ENCODE assay signal across 1 cellular context in the genomic region with DNA sequence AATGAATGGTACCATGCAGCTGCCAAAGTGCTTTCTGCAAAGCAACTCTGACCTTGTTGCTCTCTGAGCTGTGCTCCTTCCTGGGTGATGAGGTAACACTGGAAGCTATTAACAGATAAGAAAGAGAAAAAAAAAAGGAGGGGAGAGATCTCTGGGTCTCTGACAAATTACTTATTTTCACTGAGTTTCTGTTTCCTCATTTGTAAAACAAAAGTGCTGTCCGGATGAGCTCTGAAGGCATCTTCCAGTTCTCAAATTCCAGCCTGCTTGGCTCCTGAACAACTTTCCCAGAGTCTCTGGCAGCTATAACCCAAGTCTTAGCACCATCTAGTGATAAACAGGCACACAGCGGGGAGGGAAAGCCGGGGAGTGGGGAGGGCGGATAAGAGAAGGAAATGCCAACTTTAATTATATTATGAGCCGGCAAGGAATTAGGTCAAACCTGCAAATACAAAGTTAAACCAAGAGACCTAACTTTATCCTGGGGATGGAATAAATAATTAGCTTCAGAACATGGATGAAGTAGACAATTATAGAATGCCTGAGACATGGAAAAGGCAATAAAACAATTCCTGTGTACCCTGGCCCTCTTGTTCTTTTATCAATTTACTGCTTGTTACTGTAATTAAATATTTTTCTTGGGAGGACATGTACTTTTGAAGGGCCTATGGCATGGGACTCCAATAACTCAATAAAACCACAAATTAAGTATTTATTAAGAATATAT.
TF ChIP-seq lines count a peak whose summit lies in the region.

No MANE protein-coding gene starts in this region.

TF ChIP-seq in K562, 482 proteins besides CTCF, POLR2A, EP300 and RAD21 (continued from another document and continues in another):
- TF ChIP-seq, protein P1, sequence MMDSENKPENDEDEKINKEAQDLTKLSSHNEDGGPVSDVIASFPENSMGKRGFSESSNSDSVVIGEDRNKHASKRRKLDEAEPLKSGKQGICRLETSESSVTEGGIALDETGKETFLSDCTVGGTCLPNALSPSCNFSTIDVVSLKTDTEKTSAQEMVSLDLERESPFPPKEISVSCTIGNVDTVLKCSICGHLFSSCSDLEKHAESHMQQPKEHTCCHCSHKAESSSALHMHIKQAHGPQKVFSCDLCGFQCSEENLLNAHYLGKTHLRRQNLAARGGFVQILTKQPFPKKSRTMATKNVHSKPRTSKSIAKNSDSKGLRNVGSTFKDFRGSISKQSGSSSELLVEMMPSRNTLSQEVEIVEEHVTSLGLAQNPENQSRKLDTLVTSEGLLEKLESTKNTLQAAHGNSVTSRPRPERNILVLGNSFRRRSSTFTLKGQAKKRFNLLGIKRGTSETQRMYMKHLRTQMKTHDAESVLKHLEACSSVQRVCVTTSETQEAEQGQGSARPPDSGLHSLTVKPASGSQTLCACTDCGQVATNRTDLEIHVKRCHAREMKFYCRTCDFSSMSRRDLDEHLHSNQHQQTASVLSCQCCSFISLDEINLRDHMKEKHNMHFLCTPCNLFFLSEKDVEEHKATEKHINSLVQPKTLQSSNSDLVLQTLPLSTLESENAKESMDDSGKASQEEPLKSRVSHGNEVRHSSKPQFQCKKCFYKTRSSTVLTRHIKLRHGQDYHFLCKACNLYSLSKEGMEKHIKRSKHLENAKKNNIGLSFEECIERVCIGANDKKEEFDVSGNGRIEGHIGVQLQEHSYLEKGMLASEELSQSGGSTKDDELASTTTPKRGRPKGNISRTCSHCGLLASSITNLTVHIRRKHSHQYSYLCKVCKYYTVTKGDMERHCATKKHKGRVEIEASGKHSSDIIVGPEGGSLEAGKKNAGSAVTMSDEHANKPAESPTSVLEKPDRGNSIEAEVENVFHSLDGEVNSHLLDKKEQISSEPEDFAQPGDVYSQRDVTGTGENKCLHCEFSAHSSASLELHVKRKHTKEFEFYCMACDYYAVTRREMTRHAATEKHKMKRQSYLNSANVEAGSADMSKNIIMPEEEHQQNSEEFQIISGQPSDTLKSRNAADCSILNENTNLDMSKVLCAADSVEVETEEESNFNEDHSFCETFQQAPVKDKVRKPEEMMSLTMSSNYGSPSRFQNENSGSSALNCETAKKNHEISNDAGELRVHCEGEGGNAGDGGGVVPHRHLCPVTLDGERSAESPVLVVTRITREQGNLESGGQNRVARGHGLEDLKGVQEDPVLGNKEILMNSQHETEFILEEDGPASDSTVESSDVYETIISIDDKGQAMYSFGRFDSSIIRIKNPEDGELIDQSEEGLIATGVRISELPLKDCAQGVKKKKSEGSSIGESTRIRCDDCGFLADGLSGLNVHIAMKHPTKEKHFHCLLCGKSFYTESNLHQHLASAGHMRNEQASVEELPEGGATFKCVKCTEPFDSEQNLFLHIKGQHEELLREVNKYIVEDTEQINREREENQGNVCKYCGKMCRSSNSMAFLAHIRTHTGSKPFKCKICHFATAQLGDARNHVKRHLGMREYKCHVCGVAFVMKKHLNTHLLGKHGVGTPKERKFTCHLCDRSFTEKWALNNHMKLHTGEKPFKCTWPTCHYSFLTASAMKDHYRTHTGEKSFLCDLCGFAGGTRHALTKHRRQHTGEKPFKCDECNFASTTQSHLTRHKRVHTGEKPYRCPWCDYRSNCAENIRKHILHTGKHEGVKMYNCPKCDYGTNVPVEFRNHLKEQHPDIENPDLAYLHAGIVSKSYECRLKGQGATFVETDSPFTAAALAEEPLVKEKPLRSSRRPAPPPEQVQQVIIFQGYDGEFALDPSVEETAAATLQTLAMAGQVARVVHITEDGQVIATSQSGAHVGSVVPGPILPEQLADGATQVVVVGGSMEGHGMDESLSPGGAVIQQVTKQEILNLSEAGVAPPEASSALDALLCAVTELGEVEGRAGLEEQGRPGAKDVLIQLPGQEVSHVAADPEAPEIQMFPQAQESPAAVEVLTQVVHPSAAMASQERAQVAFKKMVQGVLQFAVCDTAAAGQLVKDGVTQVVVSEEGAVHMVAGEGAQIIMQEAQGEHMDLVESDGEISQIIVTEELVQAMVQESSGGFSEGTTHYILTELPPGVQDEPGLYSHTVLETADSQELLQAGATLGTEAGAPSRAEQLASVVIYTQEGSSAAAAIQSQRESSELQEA (IDR thresholded peaks at IDR 0.05; ENCODE audit: low read depth), result no peak
- TF ChIP-seq EP400 (IDR thresholded peaks at IDR 0.05) (0 out of 2 replicates have a peak, but pooled peaks have one; percentile 20), TCF3 (CRISPR knock-in tag; IDR thresholded peaks at IDR 0.05) (peak; percentile 27; the same call in 1 of the 2 replicates), KLF13 (tag; IDR thresholded peaks at IDR 0.05; ENCODE audit: borderline replicate concordance, low read depth) (no peak), NR2C2 (CRISPR knock-in tag; IDR thresholded peaks at IDR 0.05) (no peak), NR2C2 (tag; IDR thresholded peaks at IDR 0.05) (peak; percentile 28; the same call in 1 of the 2 replicates), JUND (IDR thresholded peaks at IDR 0.05; ENCODE audit: borderline replicate concordance, low read depth, low read length) (0 out of 2 replicates have a peak, but pooled peaks have one; percentile 39), JUND (tag; IDR thresholded peaks at IDR 0.05; ENCODE audit: borderline replicate concordance, low read depth, low read length) (no peak), TSC22D4 (tag; IDR thresholded peaks at IDR 0.05) (no peak), ZNF384 (IDR thresholded peaks at IDR 0.05; ENCODE audit: low read depth, low read length) (0 out of 2 replicates have a peak, but pooled peaks have one; percentile 34), ZNF224 (CRISPR knock-in tag; IDR thresholded peaks at IDR 0.05) (no peak), RCOR1 (IDR thresholded peaks at IDR 0.05; ENCODE audit: borderline replicate concordance in 1 of 2, low read depth in 2 of 2, low read length in 2 of 2) (peak in 1 of 2 experiments; percentile 28; a peak in 1 of 4 replicates), SMC3 (conservative IDR thresholded peaks at IDR 0.05; ENCODE audit: insufficient read depth, low read depth, low read length) (peak; percentile 38; the same call in 1 of the 2 replicates), ZNF23 (CRISPR knock-in tag; IDR thresholded peaks at IDR 0.05) (no peak), BHLHE40 (IDR thresholded peaks at IDR 0.05; ENCODE audit: low read length) (no peak), ZNF436 (CRISPR knock-in tag; IDR thresholded peaks at IDR 0.05) (no peak), ZNF785 (CRISPR knock-in tag; IDR thresholded peaks at IDR 0.05) (no peak), MAZ (CRISPR knock-in tag; conservative IDR thresholded peaks at IDR 0.05 in 1 of 2, IDR thresholded peaks at IDR 0.05 in 1 of 2) (peak; percentile 30 to 73; a peak in 2 of 4 replicates), ZNF212 (CRISPR knock-in tag; IDR thresholded peaks at IDR 0.05) (no peak), ZBTB17 (CRISPR knock-in tag; IDR thresholded peaks at IDR 0.05) (no peak), ZNF175 (CRISPR knock-in tag; IDR thresholded peaks at IDR 0.05; ENCODE audit: low read depth) (0 out of 2 replicates have a peak, but pooled peaks have one; percentile 32), ZNF644 (tag; IDR thresholded peaks at IDR 0.05; ENCODE audit: low read depth) (no peak), ETV1 (tag; conservative IDR thresholded peaks at IDR 0.05; ENCODE audit: low read depth) (peak; percentile 46; the same call in 1 of the 2 replicates), HEY1 (CRISPR knock-in tag; IDR thresholded peaks at IDR 0.05; ENCODE audit: borderline replicate concordance) (no peak), ZNF589 (CRISPR knock-in tag; IDR thresholded peaks at IDR 0.05; ENCODE audit: low read depth) (no peak), NFIC (IDR thresholded peaks at IDR 0.05) (peak; percentile 25; the same call in 1 of the 2 replicates)
- TF ChIP-seq, protein P2, sequence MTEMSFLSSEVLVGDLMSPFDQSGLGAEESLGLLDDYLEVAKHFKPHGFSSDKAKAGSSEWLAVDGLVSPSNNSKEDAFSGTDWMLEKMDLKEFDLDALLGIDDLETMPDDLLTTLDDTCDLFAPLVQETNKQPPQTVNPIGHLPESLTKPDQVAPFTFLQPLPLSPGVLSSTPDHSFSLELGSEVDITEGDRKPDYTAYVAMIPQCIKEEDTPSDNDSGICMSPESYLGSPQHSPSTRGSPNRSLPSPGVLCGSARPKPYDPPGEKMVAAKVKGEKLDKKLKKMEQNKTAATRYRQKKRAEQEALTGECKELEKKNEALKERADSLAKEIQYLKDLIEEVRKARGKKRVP (CRISPR knock-in tag; IDR thresholded peaks at IDR 0.05), result no peak
- TF ChIP-seq, protein P3, sequence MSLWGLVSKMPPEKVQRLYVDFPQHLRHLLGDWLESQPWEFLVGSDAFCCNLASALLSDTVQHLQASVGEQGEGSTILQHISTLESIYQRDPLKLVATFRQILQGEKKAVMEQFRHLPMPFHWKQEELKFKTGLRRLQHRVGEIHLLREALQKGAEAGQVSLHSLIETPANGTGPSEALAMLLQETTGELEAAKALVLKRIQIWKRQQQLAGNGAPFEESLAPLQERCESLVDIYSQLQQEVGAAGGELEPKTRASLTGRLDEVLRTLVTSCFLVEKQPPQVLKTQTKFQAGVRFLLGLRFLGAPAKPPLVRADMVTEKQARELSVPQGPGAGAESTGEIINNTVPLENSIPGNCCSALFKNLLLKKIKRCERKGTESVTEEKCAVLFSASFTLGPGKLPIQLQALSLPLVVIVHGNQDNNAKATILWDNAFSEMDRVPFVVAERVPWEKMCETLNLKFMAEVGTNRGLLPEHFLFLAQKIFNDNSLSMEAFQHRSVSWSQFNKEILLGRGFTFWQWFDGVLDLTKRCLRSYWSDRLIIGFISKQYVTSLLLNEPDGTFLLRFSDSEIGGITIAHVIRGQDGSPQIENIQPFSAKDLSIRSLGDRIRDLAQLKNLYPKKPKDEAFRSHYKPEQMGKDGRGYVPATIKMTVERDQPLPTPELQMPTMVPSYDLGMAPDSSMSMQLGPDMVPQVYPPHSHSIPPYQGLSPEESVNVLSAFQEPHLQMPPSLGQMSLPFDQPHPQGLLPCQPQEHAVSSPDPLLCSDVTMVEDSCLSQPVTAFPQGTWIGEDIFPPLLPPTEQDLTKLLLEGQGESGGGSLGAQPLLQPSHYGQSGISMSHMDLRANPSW (CRISPR knock-in tag; IDR thresholded peaks at IDR 0.05), result no peak
- TF ChIP-seq, protein P4, sequence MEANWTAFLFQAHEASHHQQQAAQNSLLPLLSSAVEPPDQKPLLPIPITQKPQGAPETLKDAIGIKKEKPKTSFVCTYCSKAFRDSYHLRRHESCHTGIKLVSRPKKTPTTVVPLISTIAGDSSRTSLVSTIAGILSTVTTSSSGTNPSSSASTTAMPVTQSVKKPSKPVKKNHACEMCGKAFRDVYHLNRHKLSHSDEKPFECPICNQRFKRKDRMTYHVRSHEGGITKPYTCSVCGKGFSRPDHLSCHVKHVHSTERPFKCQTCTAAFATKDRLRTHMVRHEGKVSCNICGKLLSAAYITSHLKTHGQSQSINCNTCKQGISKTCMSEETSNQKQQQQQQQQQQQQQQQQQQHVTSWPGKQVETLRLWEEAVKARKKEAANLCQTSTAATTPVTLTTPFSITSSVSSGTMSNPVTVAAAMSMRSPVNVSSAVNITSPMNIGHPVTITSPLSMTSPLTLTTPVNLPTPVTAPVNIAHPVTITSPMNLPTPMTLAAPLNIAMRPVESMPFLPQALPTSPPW (CRISPR knock-in tag; IDR thresholded peaks at IDR 0.05), result peak; percentile 75
- TF ChIP-seq, protein P5, sequence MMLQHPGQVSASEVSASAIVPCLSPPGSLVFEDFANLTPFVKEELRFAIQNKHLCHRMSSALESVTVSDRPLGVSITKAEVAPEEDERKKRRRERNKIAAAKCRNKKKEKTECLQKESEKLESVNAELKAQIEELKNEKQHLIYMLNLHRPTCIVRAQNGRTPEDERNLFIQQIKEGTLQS (IDR thresholded peaks at IDR 0.05), result peak; percentile 40; the same call in 1 of the 2 replicates
- TF ChIP-seq, protein P5 (CRISPR knock-in tag; conservative IDR thresholded peaks at IDR 0.05), result no peak
- TF ChIP-seq, protein P6, sequence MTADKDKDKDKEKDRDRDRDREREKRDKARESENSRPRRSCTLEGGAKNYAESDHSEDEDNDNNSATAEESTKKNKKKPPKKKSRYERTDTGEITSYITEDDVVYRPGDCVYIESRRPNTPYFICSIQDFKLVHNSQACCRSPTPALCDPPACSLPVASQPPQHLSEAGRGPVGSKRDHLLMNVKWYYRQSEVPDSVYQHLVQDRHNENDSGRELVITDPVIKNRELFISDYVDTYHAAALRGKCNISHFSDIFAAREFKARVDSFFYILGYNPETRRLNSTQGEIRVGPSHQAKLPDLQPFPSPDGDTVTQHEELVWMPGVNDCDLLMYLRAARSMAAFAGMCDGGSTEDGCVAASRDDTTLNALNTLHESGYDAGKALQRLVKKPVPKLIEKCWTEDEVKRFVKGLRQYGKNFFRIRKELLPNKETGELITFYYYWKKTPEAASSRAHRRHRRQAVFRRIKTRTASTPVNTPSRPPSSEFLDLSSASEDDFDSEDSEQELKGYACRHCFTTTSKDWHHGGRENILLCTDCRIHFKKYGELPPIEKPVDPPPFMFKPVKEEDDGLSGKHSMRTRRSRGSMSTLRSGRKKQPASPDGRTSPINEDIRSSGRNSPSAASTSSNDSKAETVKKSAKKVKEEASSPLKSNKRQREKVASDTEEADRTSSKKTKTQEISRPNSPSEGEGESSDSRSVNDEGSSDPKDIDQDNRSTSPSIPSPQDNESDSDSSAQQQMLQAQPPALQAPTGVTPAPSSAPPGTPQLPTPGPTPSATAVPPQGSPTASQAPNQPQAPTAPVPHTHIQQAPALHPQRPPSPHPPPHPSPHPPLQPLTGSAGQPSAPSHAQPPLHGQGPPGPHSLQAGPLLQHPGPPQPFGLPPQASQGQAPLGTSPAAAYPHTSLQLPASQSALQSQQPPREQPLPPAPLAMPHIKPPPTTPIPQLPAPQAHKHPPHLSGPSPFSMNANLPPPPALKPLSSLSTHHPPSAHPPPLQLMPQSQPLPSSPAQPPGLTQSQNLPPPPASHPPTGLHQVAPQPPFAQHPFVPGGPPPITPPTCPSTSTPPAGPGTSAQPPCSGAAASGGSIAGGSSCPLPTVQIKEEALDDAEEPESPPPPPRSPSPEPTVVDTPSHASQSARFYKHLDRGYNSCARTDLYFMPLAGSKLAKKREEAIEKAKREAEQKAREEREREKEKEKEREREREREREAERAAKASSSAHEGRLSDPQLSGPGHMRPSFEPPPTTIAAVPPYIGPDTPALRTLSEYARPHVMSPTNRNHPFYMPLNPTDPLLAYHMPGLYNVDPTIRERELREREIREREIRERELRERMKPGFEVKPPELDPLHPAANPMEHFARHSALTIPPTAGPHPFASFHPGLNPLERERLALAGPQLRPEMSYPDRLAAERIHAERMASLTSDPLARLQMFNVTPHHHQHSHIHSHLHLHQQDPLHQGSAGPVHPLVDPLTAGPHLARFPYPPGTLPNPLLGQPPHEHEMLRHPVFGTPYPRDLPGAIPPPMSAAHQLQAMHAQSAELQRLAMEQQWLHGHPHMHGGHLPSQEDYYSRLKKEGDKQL (CRISPR knock-in tag; IDR thresholded peaks at IDR 0.05; ENCODE audit: borderline replicate concordance), result no peak
- TF ChIP-seq, protein P7, sequence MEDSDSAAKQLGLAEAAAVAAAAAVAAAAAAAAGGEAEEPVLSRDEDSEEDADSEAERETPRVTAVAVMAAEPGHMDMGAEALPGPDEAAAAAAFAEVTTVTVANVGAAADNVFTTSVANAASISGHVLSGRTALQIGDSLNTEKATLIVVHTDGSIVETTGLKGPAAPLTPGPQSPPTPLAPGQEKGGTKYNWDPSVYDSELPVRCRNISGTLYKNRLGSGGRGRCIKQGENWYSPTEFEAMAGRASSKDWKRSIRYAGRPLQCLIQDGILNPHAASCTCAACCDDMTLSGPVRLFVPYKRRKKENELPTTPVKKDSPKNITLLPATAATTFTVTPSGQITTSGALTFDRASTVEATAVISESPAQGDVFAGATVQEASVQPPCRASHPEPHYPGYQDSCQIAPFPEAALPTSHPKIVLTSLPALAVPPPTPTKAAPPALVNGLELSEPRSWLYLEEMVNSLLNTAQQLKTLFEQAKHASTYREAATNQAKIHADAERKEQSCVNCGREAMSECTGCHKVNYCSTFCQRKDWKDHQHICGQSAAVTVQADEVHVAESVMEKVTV (CRISPR knock-in tag; IDR thresholded peaks at IDR 0.05), result peak; percentile 74; the same call in 1 of the 2 replicates
